ENCODE assay signal across 13 cellular contexts in the genomic region with DNA sequence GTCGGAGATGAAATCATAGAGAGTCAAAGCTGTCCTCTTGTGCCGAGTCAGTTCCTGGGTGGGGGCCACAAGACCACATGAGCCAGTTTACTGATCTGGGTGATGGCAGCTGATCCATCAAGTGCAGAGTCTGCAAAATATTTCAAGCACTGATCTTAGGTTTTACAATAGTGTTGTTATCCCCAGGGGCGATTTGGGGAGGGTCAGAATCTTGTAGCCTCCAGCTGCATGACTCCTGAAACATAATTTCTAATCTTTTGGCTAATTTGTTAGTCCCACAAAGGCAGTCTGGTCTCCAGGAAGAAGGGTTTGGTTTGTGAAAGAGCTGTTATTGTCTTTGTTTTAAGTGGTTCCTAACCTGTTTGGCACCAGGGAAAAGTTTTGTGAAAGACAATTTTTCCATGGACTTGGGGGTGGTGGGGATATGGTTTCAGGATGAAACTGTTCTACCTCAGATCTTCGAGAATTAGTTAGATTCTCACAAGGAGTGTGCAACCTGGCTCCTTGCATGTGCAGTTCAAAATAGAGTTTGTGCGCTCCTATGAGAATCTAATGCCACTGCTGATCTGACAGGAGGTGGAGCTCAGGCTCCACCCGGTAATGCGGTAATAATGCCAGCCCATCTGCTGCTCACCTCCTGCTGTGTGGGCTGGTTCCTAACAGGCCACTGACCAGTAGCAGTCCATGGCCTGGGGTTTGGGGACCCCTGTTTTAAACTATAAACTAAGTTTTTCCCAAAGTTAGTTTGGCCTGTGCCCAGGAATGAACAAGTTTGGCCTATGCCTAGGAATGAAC. TPM values are rescaled to one million over a fixed set of nuclear protein-coding genes. Genes with fewer than 3 reads are reported as not detected.
DNase-seq lines count a peak whose midpoint lies in the region; ATAC-seq, FAIRE-seq and TF ChIP-seq lines count a peak whose summit lies in the region.
"Had no signal": no experiment of that assay in that cellular context is flagged by ENCODE, and none has a peak within 500 bp of the region (broad histone marks: within the 10 kb centered on the region; RNA-seq: fewer than 3 reads in every experiment).

No MANE protein-coding gene starts in this region.

- DNase-seq in stimulated activated naive CD8-positive, alpha-beta T cell treated with anti-CD3 and anti-CD28 coated beads, Interleukin-15, Interleukin-2, amounts not matched to agents 100 U/mL and 50 U/mL, for 24 hours = no peak
- DNase-seq in endodermal cell = no peak
- no peak for DNase-seq in mesothelial cell of epicardium (ENCODE audit: low spot score in 2 of 2, unreplicated experiment in 2 of 2)
- no peak for DNase-seq in NCI-H1092 treated with DMSO at 0.1 percent for 48 hours (lab: John Stamatoyannopoulos, UW)
- DNase-seq in GM12891 (ENCODE audit: insufficient read length, low spot score) = no peak
- DNase-seq in amniotic stem cell (lab: John Stamatoyannopoulos, UW) = no peak
- DNase-seq: activated CD4-positive, CD25-positive, alpha-beta regulatory T cell treated with anti-CD3 and anti-CD28 coated beads, Interleukin-2, amount 50 U/mL, for 72 hours; activated naive CD4-positive, alpha-beta T cell treated with anti-CD3 and anti-CD28 coated beads, Interleukin-2, amount 10 ng/mL, durations not matched to agents 7 days and 5 days; effector CD4-positive, alpha-beta T cell; NCI-H187 treated with DMSO at 0.1 percent for 48 hours had no signal

- H3K27ac Mint-ChIP-seq in stimulated activated naive CD8-positive, alpha-beta T cell treated with anti-CD3 and anti-CD28 coated beads, Interleukin-15, Interleukin-2, amounts not matched to agents 100 ng/mL and 50 ng/mL, for 24 hours = peak overlapping the region; percentile 61
- H3K27ac Mint-ChIP-seq in endodermal cell (peak overlapping the region; percentile 36), mesothelial cell of epicardium (peak overlapping the region; percentile 35)
- H3K27ac Mint-ChIP-seq: activated naive CD4-positive, alpha-beta T cell treated with anti-CD3 and anti-CD28 coated beads, Interleukin-2, amount 10 ng/mL, durations not matched to agents 7 days and 5 days had no signal

- H3K27me3 ChIP-seq in endodermal cell (ENCODE audit: control insufficient read depth, insufficient read depth, low read length, poor library complexity, severe bottlenecking) = no peaks in the 10 kb centered on the region
- H3K27me3 ChIP-seq: BLaER1 treated with 17β-estradiol and CSF1 and Interleukin-3, amounts not matched to agents 10 nM and 100 nM had no signal

- H3K4me3 ChIP-seq in endodermal cell (ENCODE audit: low read length) = no peak overlapping the region
- H3K4me3 ChIP-seq: BLaER1 treated with 17β-estradiol and CSF1 and Interleukin-3, amounts not matched to agents 10 nM and 100 nM had no signal

- TF ChIP-seq CTCF in endodermal cell (conservative IDR thresholded peaks at IDR 0.05) (no peak), mesothelial cell of epicardium (IDR thresholded peaks at IDR 0.05; ENCODE audit: unreplicated experiment) (no peak)

- H3K9me3 ChIP-seq in endodermal cell (ENCODE audit: control insufficient read depth, low read length) = peaks cover 44% of the 10 kb centered on the region

- no peak for TF ChIP-seq POLR2A in GM12891 (IDR thresholded peaks at IDR 0.05; ENCODE audit: low read depth, low read length)

- ATAC-seq in stimulated activated naive CD8-positive, alpha-beta T cell treated with anti-CD3 and anti-CD28 coated beads, Interleukin-15, Interleukin-2, amounts not matched to agents 100 U/mL and 50 U/mL, for 24 hours = no peak
- ATAC-seq in GM21367 (IDR thresholded peaks at IDR 0.05; ENCODE audit: unreplicated experiment) = no peak

- H3K27ac ChIP-seq in endodermal cell (ENCODE audit: low read depth, low read length) = no peak overlapping the region
- H3K27ac ChIP-seq: BLaER1 treated with 17β-estradiol and CSF1 and Interleukin-3, amounts not matched to agents 10 nM and 100 nM had no signal

- peaks cover 36% of the 10 kb centered on the region for H3K36me3 ChIP-seq in endodermal cell (ENCODE audit: control insufficient read depth, insufficient read depth, low read length)

- no peak overlapping the region for H3K9ac ChIP-seq in endodermal cell (ENCODE audit: extremely low read depth, low read length, poor library complexity, severe bottlenecking)
- H3K9ac ChIP-seq: BLaER1 treated with 17β-estradiol and CSF1 and Interleukin-3, amounts not matched to agents 10 nM and 100 nM had no signal

- H3K4me1 ChIP-seq in endodermal cell (ENCODE audit: control insufficient read depth, insufficient read depth, low read length) = no peaks in the 10 kb centered on the region

- H3K4me3 Mint-ChIP-seq in stimulated activated naive CD8-positive, alpha-beta T cell treated with anti-CD3 and anti-CD28 coated beads, Interleukin-15, Interleukin-2, amounts not matched to agents 100 ng/mL and 50 ng/mL, for 24 hours = no peak overlapping the region
- H3K4me3 Mint-ChIP-seq in endodermal cell (no peak overlapping the region), mesothelial cell of epicardium (no peak overlapping the region)
- H3K4me3 Mint-ChIP-seq: activated naive CD4-positive, alpha-beta T cell treated with anti-CD3 and anti-CD28 coated beads, Interleukin-2, amount 10 ng/mL, durations not matched to agents 7 days and 5 days had no signal

- peaks cover 15% of the 10 kb centered on the region for H3K9me3 Mint-ChIP-seq in stimulated activated naive CD8-positive, alpha-beta T cell treated with anti-CD3 and anti-CD28 coated beads, Interleukin-15, Interleukin-2, amounts not matched to agents 100 ng/mL and 50 ng/mL, for 24 hours
- H3K9me3 Mint-ChIP-seq in endodermal cell (peaks cover 44% of the 10 kb centered on the region), mesothelial cell of epicardium (peaks cover 25% of the 10 kb centered on the region)

- H3K4me1 Mint-ChIP-seq in stimulated activated naive CD8-positive, alpha-beta T cell treated with anti-CD3 and anti-CD28 coated beads, Interleukin-15, Interleukin-2, amounts not matched to agents 100 ng/mL and 50 ng/mL, for 24 hours (ENCODE audit: low read depth) = peaks cover 49% of the 10 kb centered on the region
- H3K4me1 Mint-ChIP-seq in endodermal cell (peaks cover 10% of the 10 kb centered on the region), mesothelial cell of epicardium (peaks cover 41% of the 10 kb centered on the region)

- peaks cover 20% of the 10 kb centered on the region for H3K36me3 Mint-ChIP-seq in stimulated activated naive CD8-positive, alpha-beta T cell treated with anti-CD3 and anti-CD28 coated beads, Interleukin-15, Interleukin-2, amounts not matched to agents 100 ng/mL and 50 ng/mL, for 24 hours (ENCODE audit: low read depth)
- peaks cover 46% of the 10 kb centered on the region for H3K36me3 Mint-ChIP-seq in endodermal cell (ENCODE audit: low read depth)
- peaks cover 29% of the 10 kb centered on the region for H3K36me3 Mint-ChIP-seq in mesothelial cell of epicardium

- WGBS in endodermal cell (ENCODE audit: insufficient coverage in 1 of 2, insufficient read length in 1 of 2), 2 experiments = 89 to 94% methylated on average over 7 of the region's 7 CpGs

- no peaks in the 10 kb centered on the region for H3K27me3 Mint-ChIP-seq in stimulated activated naive CD8-positive, alpha-beta T cell treated with anti-CD3 and anti-CD28 coated beads, Interleukin-15, Interleukin-2, amounts not matched to agents 100 ng/mL and 50 ng/mL, for 24 hours
- H3K27me3 Mint-ChIP-seq in endodermal cell (ENCODE audit: insufficient read depth) (no peaks in the 10 kb centered on the region), mesothelial cell of epicardium (ENCODE audit: low read depth) (no peaks in the 10 kb centered on the region)
- H3K27me3 Mint-ChIP-seq: activated naive CD4-positive, alpha-beta T cell treated with anti-CD3 and anti-CD28 coated beads, Interleukin-2, amount 10 ng/mL, durations not matched to agents 7 days and 5 days had no signal

- FAIRE-seq in GM12891 (lab: Jason Lieb, UNC) = no peak

TF ChIP-seq in GM12891, 5 proteins besides CTCF, POLR2A, EP300 and RAD21:
- TF ChIP-seq TAF1 (IDR thresholded peaks at IDR 0.05; ENCODE audit: low read depth, low read length) = no peak
- TF ChIP-seq SPI1 (IDR thresholded peaks at IDR 0.05; ENCODE audit: low read depth, low read length) = no peak
- no peak for TF ChIP-seq POU2F2 (IDR thresholded peaks at IDR 0.05; ENCODE audit: low read depth, low read length)
- TF ChIP-seq PAX5 (IDR thresholded peaks at IDR 0.05; ENCODE audit: insufficient read depth, low read length, severe bottlenecking) = no peak
- TF ChIP-seq POLR2AphosphoS5 (IDR thresholded peaks at IDR 0.05; ENCODE audit: low read depth, low read length) = no peak

RNA-seq across cellular contexts. Expression of gene METAP1, which starts 29.2 kb away (rescaled TPM):
- 10 to 100 TPM; 51.0 to 53.0 TPM for total RNA-seq in endodermal cell
- 51.9 TPM for polyA plus RNA-seq in endodermal cell (2013, experiment 1 of 2)
- polyA plus RNA-seq in endodermal cell (2013, experiment 2 of 2) = 48.6 TPM
- total RNA-seq in mesothelial cell of epicardium = 51.1 to 53.5 TPM (median 51.6 TPM) in 3 replicates
- polyA plus RNA-seq in GM12891 (2012; ENCODE audit: low read depth, missing spikeins) = 25.5 TPM
